Comparison of ENCODE assay signal across 16 cellular contexts in genomic region chr2:223003191-223003590, GRCh38. TPM values are rescaled to one million over a fixed set of nuclear protein-coding genes. Genes with fewer than 3 reads are reported as not detected.
DNase-seq lines count a peak whose midpoint lies in the region; ATAC-seq and TF ChIP-seq lines count a peak whose summit lies in the region.
"Had no signal": no experiment of that assay in that cellular context is flagged by ENCODE, and none has a peak within 500 bp of the region (broad histone marks: within the 10 kb centered on the region; RNA-seq: fewer than 3 reads in every experiment).

No MANE protein-coding gene starts in this region.

- ATAC-seq in Right ventricle myocardium inferior, result no peak
- ATAC-seq: CD8-positive, alpha-beta T cell; HepG2 had no signal

- DNase-seq in AG10803 (ENCODE audit: low read depth) (peak; percentile 36), HFFc6 (no peak), dedifferentiated amniotic fluid mesenchymal stem cell (ENCODE audit: extremely low spot score) (peak; percentile 34), osteocyte (ENCODE audit: extremely low spot score, unreplicated experiment) (no peak), Right ventricle myocardium inferior (ENCODE audit: missing footprints) (no peak), NCI-H524 treated with DMSO at 0.1 percent for 48 hours (lab: John Stamatoyannopoulos, UW) (no peak)
- no peak for DNase-seq in effector CD8-positive, alpha-beta T cell (lab: John Stamatoyannopoulos, UW)
- DNase-seq: 8988T; Calu3; CD8-positive, alpha-beta T cell; DMS53; DND-41; H9 had no signal

- H3K9me3 Mint-ChIP-seq in HFFc6 (peaks cover 4% of the 10 kb centered on the region; the same call in 1 of the 2 replicates), osteocyte (ENCODE audit: unreplicated experiment) (peaks cover 3% of the 10 kb centered on the region)
- H3K9me3 Mint-ChIP-seq: CD8-positive, alpha-beta T cell; H9 had no signal

- no peak overlapping the region for H3K4me3 ChIP-seq in AG10803 (ENCODE audit: low read length)
- H3K4me3 ChIP-seq: BLaER1 treated with 17β-estradiol and CSF1 and Interleukin-3, amounts not matched to agents 10 nM and 100 nM had no signal

- H3K4me1 Mint-ChIP-seq in HFFc6 (ENCODE audit: low read depth) (peaks cover 60% of the 10 kb centered on the region), osteocyte (ENCODE audit: unreplicated experiment) (peaks cover 43% of the 10 kb centered on the region)
- H3K4me1 Mint-ChIP-seq: B cell, H9 had no signal

- TF ChIP-seq CTCF in AG10803 (conservative IDR thresholded peaks at IDR 0.05; ENCODE audit: low read length) (no peak), HFFc6 (IDR thresholded peaks at IDR 0.05) (no peak), osteocyte (IDR thresholded peaks at IDR 0.05) (no peak)

- H3K27ac Mint-ChIP-seq in HFFc6, result peak overlapping the region; percentile 42; the same call in 1 of the 2 replicates
- H3K27ac Mint-ChIP-seq in osteocyte (ENCODE audit: unreplicated experiment), result peak overlapping the region; percentile 47
- H3K27ac Mint-ChIP-seq: B cell; CD8-positive, alpha-beta T cell; H9 had no signal

- H3K4me3 Mint-ChIP-seq in HFFc6 (no peak overlapping the region), osteocyte (ENCODE audit: unreplicated experiment) (no peak overlapping the region)
- H3K4me3 Mint-ChIP-seq: B cell; CD8-positive, alpha-beta T cell; H9 had no signal

- peaks cover 2% of the 10 kb centered on the region; the same call in 1 of the 2 replicates for H3K27me3 Mint-ChIP-seq in HFFc6 (ENCODE audit: insufficient read depth)
- H3K27me3 Mint-ChIP-seq in osteocyte (ENCODE audit: unreplicated experiment), result no peaks in the 10 kb centered on the region

- peaks cover 16% of the 10 kb centered on the region for H3K36me3 Mint-ChIP-seq in HFFc6 (ENCODE audit: low read depth)
- H3K36me3 Mint-ChIP-seq in osteocyte (ENCODE audit: unreplicated experiment), result peaks cover 4% of the 10 kb centered on the region
- H3K36me3 Mint-ChIP-seq: CD8-positive, alpha-beta T cell had no signal

- intact Hi-C loops in Right ventricle myocardium inferior (cut with DNase I), result no loop called here

RNA-seq across cellular contexts. Expression of gene KCNE4, which starts 48.8 kb away (rescaled TPM):
- total RNA-seq in HFFc6 (2021; fragmentation: NEBNext Ultra II Directional; extraction: Animal tissue kit (Norgen Biotek cat#: 25700)), result 10 to 100 TPM in 1 of 6 experiments, 1 to 10 TPM in 5; 4.6 to 10.5 (median 5.0) TPM
- total RNA-seq in osteocyte, result 3.5 and 3.7 TPM in 2 replicates
- total RNA-seq in Right ventricle myocardium inferior, result 3.6 TPM
- total RNA-seq: B cell; Calu3; CD8-positive, alpha-beta T cell; HepG2 had no signal

Comparison
In these comparisons a context has a peak if more than half of its experiments do, and no peak if none do; other contexts are left out.
1. DNase-seq: peak in AG10803 (single experiment) and dedifferentiated amniotic fluid mesenchymal stem cell (single experiment); none in HFFc6 (single experiment), osteocyte (single experiment), Right ventricle myocardium inferior (single experiment), effector CD8-positive, alpha-beta T cell (single experiment) and NCI-H524 treated with DMSO at 0.1 percent for 48 hours (single experiment).